ENCODE assay signal across 8 cellular contexts in genomic region chr20:36064661-36065426, GRCh38.
DNase-seq lines count a peak whose midpoint lies in the region; ATAC-seq and TF ChIP-seq lines count a peak whose summit lies in the region.

No MANE protein-coding gene starts in this region.

- peak overlapping the region; percentile 65 for H3K9ac ChIP-seq in fibroblast of lung (ENCODE audit: insufficient read depth, low read length)

- no TSS peak for BruUV-seq in Panc1 (replicated peaks; lab: Mats Ljungman, UMichigan)

- H3K4me1 Mint-ChIP-seq in natural killer cell, result peaks cover 7 to 9% of the 10 kb centered on the region in 2 donors
- peaks cover 4 to 21% of the 10 kb centered on the region in 2 donors for H3K4me1 Mint-ChIP-seq in stimulated activated naive B cell treated with anti-CD40 and anti-IgM and Interleukin-4, amounts not matched to agents 10 μg/mL and 1 μg/mL and 100 μg/mL, for 72 hours

- no peaks in the 10 kb centered on the region for H3K4me1 ChIP-seq in Panc1 (ENCODE audit: control insufficient read depth, insufficient read depth, low read length)
- peaks cover 7% of the 10 kb centered on the region for H3K4me1 ChIP-seq in fibroblast of lung (ENCODE audit: control insufficient read depth, extremely low read depth, insufficient read depth, low read length)

- DNase-seq in DMS114 treated with DMSO at 0.1 percent for 48 hours (lab: John Stamatoyannopoulos, UW; ENCODE audit: unreplicated experiment), result peak; percentile 47
- DNase-seq in KBM-7, result peak; percentile 91
- peak; percentile 35 for DNase-seq in Panc1 (ENCODE audit: low read depth, low spot score)
- DNase-seq in activated T-helper 1 cell treated with anti-CD3 and anti-CD28 coated beads, Interleukin-2, amount 50 U/mL, for 16 hours (ENCODE audit: low read depth in 1 of 2, low spot score in 1 of 2), result peak; percentile 87 to 96
- DNase-seq in fibroblast of lung (ENCODE audit: low read depth in 2 of 2), result peak; percentile 78 to 82
- peak; percentile 94 for DNase-seq in natural killer cell
- DNase-seq in stimulated activated naive B cell treated with anti-CD40 and anti-IgM and Interleukin-4, amounts not matched to agents 10 μg/mL and 1 μg/mL and 100 μg/mL, for 72 hours, result peak; percentile 88

- H2AFZ ChIP-seq in fibroblast of lung (ENCODE audit: low read length), result peak overlapping the region; percentile 96

- in situ Hi-C loops in KBM-7 (cut with MboI; ENCODE audit: low pct_unique_long_range_greater_than_20kb, low sequenced_read_pairs), result no loop called here
- in situ Hi-C loops in Panc1 (cut with HindIII; ENCODE audit: low pct_unique_long_range_greater_than_20kb, low sequenced_read_pairs), result no loop called here

- H3K27me3 Mint-ChIP-seq in natural killer cell (ENCODE audit: low read depth in 2 of 2), result no peaks in the 10 kb centered on the region
- H3K27me3 Mint-ChIP-seq in stimulated activated naive B cell treated with anti-CD40 and anti-IgM and Interleukin-4, amounts not matched to agents 10 μg/mL and 1 μg/mL and 100 μg/mL, for 72 hours, result peaks cover 3 to 15% of the 10 kb centered on the region in 2 donors

- H3K36me3 ChIP-seq in Panc1 (ENCODE audit: control insufficient read depth, insufficient read depth, low read length) (no peaks in the 10 kb centered on the region), fibroblast of lung (ENCODE audit: control insufficient read depth, insufficient read depth, low read length) (no peaks in the 10 kb centered on the region)

- H3K4me3 ChIP-seq in Panc1 (ENCODE audit: low read depth in 2 of 2, low read length in 2 of 2) (peak overlapping the region; percentile 66 to 69), fibroblast of lung (replicated peaks in 1 of 4; ENCODE audit: control extremely low read depth in 1 of 4, insufficient read depth in 1 of 4, low read depth in 3 of 4, low read length in 4 of 4) (peak overlapping the region; percentile 38 to 63 (median 57))

- POLR2A ChIA-PET in Panc1 (lab: Charles Lee), result interaction anchor here (0.6 kb wide), 1 partner anchor 214 kb away, joined by 4 read pairs; no protein-coding TSS in a partner anchor

- H3K27ac ChIP-seq in Panc1 (ENCODE audit: low read length) (peak overlapping the region; percentile 46; the same call in 1 of the 2 replicates), fibroblast of lung (ENCODE audit: insufficient read depth, low read length) (peak overlapping the region; percentile 73)

- H3K4me3 Mint-ChIP-seq in natural killer cell, result peak overlapping the region; percentile 91
- H3K4me3 Mint-ChIP-seq in stimulated activated naive B cell treated with anti-CD40 and anti-IgM and Interleukin-4, amounts not matched to agents 10 μg/mL and 1 μg/mL and 100 μg/mL, for 72 hours, result peak overlapping the region; percentile 90 to 96

- peak overlapping the region; percentile 91 for H3K27ac Mint-ChIP-seq in natural killer cell
- H3K27ac Mint-ChIP-seq in stimulated activated naive B cell treated with anti-CD40 and anti-IgM and Interleukin-4, amounts not matched to agents 10 μg/mL and 1 μg/mL and 100 μg/mL, for 72 hours, result peak overlapping the region; percentile 79

- no peaks in the 10 kb centered on the region for H3K36me3 Mint-ChIP-seq in natural killer cell
- H3K36me3 Mint-ChIP-seq in stimulated activated naive B cell treated with anti-CD40 and anti-IgM and Interleukin-4, amounts not matched to agents 10 μg/mL and 1 μg/mL and 100 μg/mL, for 72 hours, result no peaks in the 10 kb centered on the region

- H3K9me3 ChIP-seq in Panc1 (ENCODE audit: control insufficient read depth, insufficient read depth, low read depth, low read length), result no peaks in the 10 kb centered on the region
- H3K9me3 ChIP-seq in fibroblast of lung (ENCODE audit: control insufficient read depth, insufficient read depth, low read depth, low read length), result no peaks in the 10 kb centered on the region

- peak; percentile 86 for ATAC-seq in GM21576 (IDR thresholded peaks at IDR 0.05; ENCODE audit: unreplicated experiment)
- ATAC-seq in Panc1, result peak; percentile 98
- ATAC-seq in natural killer cell, result peak; percentile 94 to 97 (median 95)
- ATAC-seq in stimulated activated naive B cell treated with anti-CD40 and anti-IgM and Interleukin-4, amounts not matched to agents 10 μg/mL and 1 μg/mL and 100 μg/mL, for 72 hours (replicated peaks), result peak; percentile 94 to 97

- H3K27me3 ChIP-seq in Panc1 (ENCODE audit: control insufficient read depth, insufficient read depth, low read length), result no peaks in the 10 kb centered on the region
- no peaks in the 10 kb centered on the region for H3K27me3 ChIP-seq in fibroblast of lung (ENCODE audit: control insufficient read depth, insufficient read depth, low read length)

- TF ChIP-seq CTCF in Panc1 (IDR thresholded peaks at IDR 0.05) (no peak), fibroblast of lung (conservative IDR thresholded peaks at IDR 0.05 in 1 of 2, IDR thresholded peaks at IDR 0.05 in 1 of 2; ENCODE audit: low read depth in 1 of 2, low read length in 2 of 2) (no peak), natural killer cell (IDR thresholded peaks at IDR 0.05) (no peak)

- intact Hi-C loops in Panc1 (cut with micrococcal nuclease; ENCODE audit: unreplicated experiment) (no loop called here), natural killer cell (cut with micrococcal nuclease) (no loop called here)

- CTCF ChIA-PET in Panc1 (lab: Charles Lee), result interaction anchor here (1.6 kb wide), 1 partner anchor 72 kb away, joined by 7 read pairs; no protein-coding TSS in a partner anchor

- peak overlapping the region; percentile 94 for H3K4me2 ChIP-seq in fibroblast of lung (ENCODE audit: extremely low read depth, insufficient read depth, low read length)

- H3K9me3 Mint-ChIP-seq in natural killer cell, result no peaks in the 10 kb centered on the region
- peaks cover 0 to 4% of the 10 kb centered on the region in 2 donors for H3K9me3 Mint-ChIP-seq in stimulated activated naive B cell treated with anti-CD40 and anti-IgM and Interleukin-4, amounts not matched to agents 10 μg/mL and 1 μg/mL and 100 μg/mL, for 72 hours

- no peaks in the 10 kb centered on the region for H4K20me1 ChIP-seq in fibroblast of lung (ENCODE audit: control insufficient read depth, extremely low read depth, insufficient read depth, low read length)

- H3K79me2 ChIP-seq in fibroblast of lung (ENCODE audit: control insufficient read depth, insufficient read depth, low read length), result no peaks in the 10 kb centered on the region

Comparison
In these comparisons a context has a peak if more than half of its experiments do, and no peak if none do; other contexts are left out.
1. Peak in every context shown above with its lines: DNase-seq, ATAC-seq, H3K4me3 ChIP-seq and H3K27ac ChIP-seq.
2. DNase-seq: peak in every context shown above with its lines; median percentile 94 in natural killer cell; 92 in activated T-helper 1 cell treated with anti-CD3 and anti-CD28 coated beads, Interleukin-2, amount 50 U/mL, for 16 hours; 91 in KBM-7; 88 in stimulated activated naive B cell treated with anti-CD40 and anti-IgM and Interleukin-4, amounts not matched to agents 10 μg/mL and 1 μg/mL and 100 μg/mL, for 72 hours; 80 in fibroblast of lung; 47 in DMS114 treated with DMSO at 0.1 percent for 48 hours; 35 in Panc1.